18 cellular contexts compared by ENCODE assay signal in the genomic region with DNA sequence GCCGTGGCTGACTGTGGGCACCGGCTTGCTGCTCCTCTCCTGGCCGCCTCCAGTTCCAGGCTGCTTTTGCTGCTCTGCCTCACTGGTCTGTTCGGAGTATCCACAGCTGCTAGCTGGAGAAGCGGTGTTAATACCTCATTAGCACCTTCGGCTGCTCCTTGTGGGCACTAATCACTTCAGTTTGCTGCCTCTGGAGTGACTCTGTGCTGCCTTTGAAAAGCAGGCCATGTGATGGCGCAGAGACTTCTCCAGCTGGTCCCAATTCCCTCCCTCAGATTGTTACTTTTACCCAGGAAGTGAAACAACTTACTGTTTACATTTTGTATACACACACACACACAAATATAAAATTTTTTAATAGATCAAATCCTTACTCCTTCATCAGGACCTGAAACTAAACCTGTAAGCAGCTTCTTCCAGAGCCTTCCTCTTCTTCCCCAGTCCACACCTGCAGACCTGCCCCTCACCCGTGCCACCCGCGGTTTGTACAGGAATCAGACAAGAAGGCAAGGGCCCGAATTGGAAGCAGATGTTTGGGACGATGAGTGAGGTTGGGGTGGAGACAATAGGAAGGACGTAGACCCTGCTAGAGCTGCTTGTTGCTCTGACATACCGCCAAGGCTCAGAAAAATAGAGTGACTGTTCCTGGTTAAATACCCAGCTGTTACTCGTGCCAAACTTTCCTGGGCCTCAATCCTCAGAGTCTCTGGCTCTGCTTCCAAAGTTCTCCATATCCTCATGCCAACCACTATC. TPM values are rescaled to one million over a fixed set of nuclear protein-coding genes. Genes with fewer than 3 reads are reported as not detected.
DNase-seq lines count a peak whose midpoint lies in the region; ATAC-seq and TF ChIP-seq lines count a peak whose summit lies in the region.
"Had no signal": no experiment of that assay in that cellular context is flagged by ENCODE, and none has a peak within 500 bp of the region (broad histone marks: within the 10 kb centered on the region; RNA-seq: fewer than 3 reads in every experiment).

No MANE protein-coding gene starts in this region.

- POLR2A ChIA-PET in CD8-positive, alpha-beta memory T cell (lab: Charles Lee): no interaction called here

- no peaks in the 10 kb centered on the region for H3K4me1 ChIP-seq in CD8-positive, alpha-beta memory T cell (ENCODE audit: insufficient read depth, low read length)

- DNase-seq in CD8-positive, alpha-beta memory T cell: no peak
- DNase-seq in MG63: peak; percentile 41
- DNase-seq in fibroblast of the aortic adventitia (ENCODE audit: low read depth): peak; percentile 56
- peak; percentile 88 for DNase-seq in pons (ENCODE audit: low spot score)
- DNase-seq: central memory CD4-positive, alpha-beta T cell; DND-41; NCI-H1694; PC-3; spleen had no signal

- H3K36me3 Mint-ChIP-seq in CD8-positive, alpha-beta memory T cell: peaks cover 0 to 28% (median 5%) of the 10 kb centered on the region in 3 donors

- CTCF ChIA-PET in CD8-positive, alpha-beta memory T cell (lab: Charles Lee): interaction anchor here (0.9 to 1.1 kb wide), 3 partner anchors 31 to 42 kb away, joined by 3 to 4 read pairs (median 3); a partner anchor contains a TSS

- ATAC-seq in GM18517 (IDR thresholded peaks at IDR 0.05; ENCODE audit: unreplicated experiment) (no peak), GM21576 (IDR thresholded peaks at IDR 0.05; ENCODE audit: unreplicated experiment) (no peak), HG02798 (IDR thresholded peaks at IDR 0.05; ENCODE audit: poor library complexity, unreplicated experiment) (no peak), HG02610 (IDR thresholded peaks at IDR 0.05; ENCODE audit: unreplicated experiment) (no peak)
- ATAC-seq: PC-3 had no signal

- H3K9me3 ChIP-seq in CD8-positive, alpha-beta memory T cell (ENCODE audit: low read length): no peaks in the 10 kb centered on the region
- H3K9me3 ChIP-seq in MG63: no peaks in the 10 kb centered on the region; the same call in 1 of the 2 replicates
- H3K9me3 ChIP-seq: spleen had no signal

- no peak overlapping the region for H3K4me3 ChIP-seq in CD8-positive, alpha-beta memory T cell (ENCODE audit: low read length)
- H3K4me3 ChIP-seq in MG63 (no peak overlapping the region), fibroblast of the aortic adventitia (ENCODE audit: low read depth, low read length) (no peak overlapping the region)
- H3K4me3 ChIP-seq: spleen had no signal

- no peak overlapping the region for H3K27ac ChIP-seq in CD8-positive, alpha-beta memory T cell (ENCODE audit: low read depth, low read length)
- H3K27ac ChIP-seq: C4-2B, parathyroid adenoma, VCaP had no signal

- H3K27me3 ChIP-seq in CD8-positive, alpha-beta memory T cell (ENCODE audit: insufficient read depth, low read length, poor library complexity, severe bottlenecking): no peaks in the 10 kb centered on the region
- no peaks in the 10 kb centered on the region for H3K27me3 ChIP-seq in MG63
- H3K27me3 ChIP-seq: spleen had no signal

- H3K4me3 Mint-ChIP-seq in CD8-positive, alpha-beta memory T cell: no peak overlapping the region
- H3K4me3 Mint-ChIP-seq: activated naive CD8-positive, alpha-beta T cell; stimulated activated naive CD8-positive, alpha-beta T cell treated with anti-CD3 and anti-CD28 coated beads, Interleukin-15, Interleukin-2, amounts not matched to agents 100 ng/mL and 50 ng/mL, for 24 hours had no signal

- H3K27me3 Mint-ChIP-seq in CD8-positive, alpha-beta memory T cell: no peaks in the 10 kb centered on the region
- H3K27me3 Mint-ChIP-seq: activated naive CD8-positive, alpha-beta T cell; stimulated activated naive CD8-positive, alpha-beta T cell treated with anti-CD3 and anti-CD28 coated beads, Interleukin-15, Interleukin-2, amounts not matched to agents 100 ng/mL and 50 ng/mL, for 24 hours had no signal

- H3K9me3 Mint-ChIP-seq in CD8-positive, alpha-beta memory T cell: no peaks in the 10 kb centered on the region
- H3K9me3 Mint-ChIP-seq: stimulated activated naive CD8-positive, alpha-beta T cell treated with anti-CD3 and anti-CD28 coated beads, Interleukin-15, Interleukin-2, amounts not matched to agents 100 ng/mL and 50 ng/mL, for 24 hours had no signal

- H3K36me3 ChIP-seq in CD8-positive, alpha-beta memory T cell (ENCODE audit: insufficient read depth, low read length): no peaks in the 10 kb centered on the region
- peaks cover 7% of the 10 kb centered on the region for H3K36me3 ChIP-seq in MG63

- TF ChIP-seq CTCF in fibroblast of the aortic adventitia (IDR thresholded peaks at IDR 0.05; ENCODE audit: insufficient read depth, low read length): no peak

- peaks cover 14 to 16% (median 15%) of the 10 kb centered on the region in 3 donors for H3K4me1 Mint-ChIP-seq in CD8-positive, alpha-beta memory T cell

- H3K27ac Mint-ChIP-seq in CD8-positive, alpha-beta memory T cell: peak overlapping the region in 6 of 8 donors; percentile 26 to 74 (median 38)
- H3K27ac Mint-ChIP-seq: stimulated activated naive CD8-positive, alpha-beta T cell treated with anti-CD3 and anti-CD28 coated beads, Interleukin-15, Interleukin-2, amounts not matched to agents 100 ng/mL and 50 ng/mL, for 24 hours had no signal

RNA-seq across cellular contexts. Expression of a gene that starts 41.5 kb away (rescaled TPM):
- under 1 TPM; 0.24 to 0.42 TPM for total RNA-seq in CD8-positive, alpha-beta memory T cell
- polyA plus RNA-seq in CD8-positive, alpha-beta memory T cell: 0.83 TPM
- 4.4 and 4.5 TPM in 2 replicates for total RNA-seq in MG63 (2014; rRNA removed; shearing (Covaris generic); ENCODE audit: low replicate concordance)
- 58.5 and 157 TPM in 2 replicates for total RNA-seq in fibroblast of the aortic adventitia (ENCODE audit: low replicate concordance)

RNA-seq across cellular contexts. Expression of a gene that starts 59.3 kb away (rescaled TPM):
- 10 to 100 TPM; 37.0 to 37.7 TPM for total RNA-seq in CD8-positive, alpha-beta memory T cell
- polyA plus RNA-seq in CD8-positive, alpha-beta memory T cell: 28.6 TPM
- 4.9 and 11.6 TPM in 2 replicates for total RNA-seq in MG63 (2014; rRNA removed; shearing (Covaris generic); ENCODE audit: low replicate concordance)
- total RNA-seq in fibroblast of the aortic adventitia (ENCODE audit: low replicate concordance): 21.8 and 27.1 TPM in 2 replicates

RNA-seq across cellular contexts. Expression of a gene that starts 59.4 kb away (rescaled TPM):
- total RNA-seq in CD8-positive, alpha-beta memory T cell: 10 to 100 TPM; 87.2 to 88.6 TPM
- polyA plus RNA-seq in CD8-positive, alpha-beta memory T cell: 33.0 TPM
- 44.2 and 92.7 TPM in 2 replicates for total RNA-seq in MG63 (2014; rRNA removed; shearing (Covaris generic); ENCODE audit: low replicate concordance)
- total RNA-seq in fibroblast of the aortic adventitia (ENCODE audit: low replicate concordance): 52.2 and 52.3 TPM in 2 replicates

Comparison
In these comparisons a context has a peak if more than half of its experiments do, and no peak if none do; other contexts are left out.
1. DNase-seq: peak in MG63 (single experiment), fibroblast of the aortic adventitia (single experiment) and pons (single experiment); none in CD8-positive, alpha-beta memory T cell (0 of 5).
2. RNA of a gene that starts 41.5 kb away (total RNA-seq): 58.5 to 157 TPM in fibroblast of the aortic adventitia; 4.4 to 4.5 TPM in MG63 and 0.24 to 0.42 TPM in CD8-positive, alpha-beta memory T cell; every median in the first group is over 10 times any median in the second.